ENCODE assay signal across 8 cellular contexts in the genomic region with DNA sequence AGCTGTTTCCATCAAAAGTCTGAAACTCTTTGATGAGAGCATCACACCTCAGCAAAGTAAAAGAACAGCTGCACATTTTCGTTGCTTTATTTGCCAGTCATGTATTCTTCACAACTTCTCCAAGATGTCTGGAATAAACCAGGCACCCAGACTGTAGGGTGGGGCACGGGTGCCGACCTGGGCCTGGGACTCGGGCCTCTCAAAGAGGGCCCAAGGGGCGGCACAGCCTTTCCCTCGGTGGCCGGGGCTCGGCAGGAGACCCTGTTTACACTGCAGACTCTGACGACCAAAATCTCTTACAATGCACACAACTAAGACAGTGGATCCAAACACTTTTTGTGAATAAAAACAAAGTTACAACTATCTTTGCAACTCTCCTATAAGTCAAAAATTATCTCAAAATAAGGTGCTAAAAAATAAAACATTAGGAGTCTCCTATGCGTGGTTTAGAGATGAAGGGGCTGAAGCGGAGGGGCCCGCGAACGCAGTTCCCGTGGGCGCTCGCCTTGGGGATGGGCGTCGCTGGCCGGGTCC. TPM values are rescaled to one million over a fixed set of nuclear protein-coding genes. Genes with fewer than 3 reads are reported as not detected.
A peak's percentile ranks its signal among the peaks of the same experiment; 100 is the strongest.
DNase-seq lines count a peak whose midpoint lies in the region; ATAC-seq and TF ChIP-seq lines count a peak whose summit lies in the region.

No MANE protein-coding gene starts in this region.

- no TSS peak for BruUV-seq in Caco-2 (replicated peaks; lab: Mats Ljungman, UMichigan)

- peak overlapping the region; percentile 68 for H3K27ac ChIP-seq in OCI-LY1 (ENCODE audit: low read depth, low read length, poor library complexity, severe bottlenecking)

- H3K9me3 ChIP-seq in Caco-2 (no peaks in the 10 kb centered on the region), OCI-LY1 (ENCODE audit: low read length) (no peaks in the 10 kb centered on the region), endocrine pancreas (ENCODE audit: control insufficient read depth, low read length) (no peaks in the 10 kb centered on the region)

- H3K9ac ChIP-seq in OCI-LY1 (ENCODE audit: low read length) = peak overlapping the region; percentile 94
- peak overlapping the region; percentile 65 for H3K9ac ChIP-seq in endocrine pancreas (ENCODE audit: control insufficient read depth, insufficient read depth, low read length)

- POLR2A ChIA-PET in Caco-2 (lab: Charles Lee) = no interaction called here

- H3K36me3 Mint-ChIP-seq in Caco-2 (ENCODE audit: insufficient read depth, unreplicated experiment) (peaks cover 65% of the 10 kb centered on the region), nephron (ENCODE audit: low read depth) (peaks cover 61% of the 10 kb centered on the region)

- H3K4me1 Mint-ChIP-seq in Caco-2 (ENCODE audit: low read depth, unreplicated experiment) = peaks cover 33% of the 10 kb centered on the region
- H3K4me1 Mint-ChIP-seq in nephron = peaks cover 37% of the 10 kb centered on the region

- H3K27me3 Mint-ChIP-seq in Caco-2 (ENCODE audit: insufficient read depth, unreplicated experiment) = no peaks in the 10 kb centered on the region
- H3K27me3 Mint-ChIP-seq in nephron (ENCODE audit: low read depth) = peaks cover 7% of the 10 kb centered on the region

- DNase-seq in Caco-2 (no peak), GDM1 (lab: John Stamatoyannopoulos, UW) (no peak)

- intact Hi-C loops in Caco-2 (cut with micrococcal nuclease; ENCODE audit: unreplicated experiment) = loop anchor here (5.0 to 10.0 kb wide), 2 partner anchors 83 to 94 kb away; a partner anchor contains a TSS

- no peaks in the 10 kb centered on the region for H3K36me3 ChIP-seq in Caco-2 (ENCODE audit: control insufficient read depth, insufficient read depth, low read length)
- H3K36me3 ChIP-seq in OCI-LY1 (ENCODE audit: insufficient read depth, low read length) = peaks cover 42% of the 10 kb centered on the region
- H3K36me3 ChIP-seq in endocrine pancreas (ENCODE audit: control insufficient read depth, insufficient read depth, low read length) = no peaks in the 10 kb centered on the region

- H3K79me2 ChIP-seq in OCI-LY1 (ENCODE audit: insufficient read depth, low read length) = peaks cover 18% of the 10 kb centered on the region; the same call in 1 of the 2 replicates

- H3K4me3 Mint-ChIP-seq in Caco-2 (ENCODE audit: unreplicated experiment) = peak overlapping the region; percentile 93
- H3K4me3 Mint-ChIP-seq in nephron = peak overlapping the region; percentile 84 to 91 (median 86)

- no peak overlapping the region for H2AFZ ChIP-seq in OCI-LY1 (ENCODE audit: low read length)

- no peaks in the 10 kb centered on the region for H4K20me1 ChIP-seq in OCI-LY1 (ENCODE audit: insufficient read depth, low read length)

- no peaks in the 10 kb centered on the region for H3K27me3 ChIP-seq in Caco-2 (replicated peaks; ENCODE audit: control insufficient read depth, insufficient read depth, low read length)
- H3K27me3 ChIP-seq in OCI-LY1 (ENCODE audit: insufficient read depth, low read length) = no peaks in the 10 kb centered on the region
- no peaks in the 10 kb centered on the region for H3K27me3 ChIP-seq in endocrine pancreas (ENCODE audit: control insufficient read depth, insufficient read depth, low read length)

- H3K9me2 ChIP-seq in OCI-LY1 (ENCODE audit: low read depth, low read length) = no peaks in the 10 kb centered on the region

- no peak for ATAC-seq in GM19328 (IDR thresholded peaks at IDR 0.05; ENCODE audit: unreplicated experiment)
- no peak for ATAC-seq in HG03520 (IDR thresholded peaks at IDR 0.05; ENCODE audit: unreplicated experiment)
- no peak for ATAC-seq in activated CD4-positive, CD25-positive, alpha-beta regulatory T cell treated with anti-CD3 and anti-CD28 coated beads, Interleukin-2, amount 50 U/mL, for 24 hours

- no peaks in the 10 kb centered on the region for H3K9me3 Mint-ChIP-seq in Caco-2 (ENCODE audit: unreplicated experiment)
- peaks cover 12% of the 10 kb centered on the region for H3K9me3 Mint-ChIP-seq in nephron

- CTCF ChIA-PET in Caco-2 (lab: Charles Lee) = no interaction called here

- no peaks in the 10 kb centered on the region for H3F3A ChIP-seq in OCI-LY1 (ENCODE audit: insufficient read depth, low read length)

- no peak for TF ChIP-seq CTCF in Caco-2 (IDR thresholded peaks at IDR 0.05; ENCODE audit: insufficient read depth in 1 of 2, low read depth in 1 of 2, low read length in 1 of 2, severe bottlenecking in 1 of 2, unreplicated experiment in 1 of 2)
- TF ChIP-seq CTCF in OCI-LY1 (IDR thresholded peaks at IDR 0.05; ENCODE audit: low read length) = no peak
- TF ChIP-seq CTCF in nephron (IDR thresholded peaks at IDR 0.05; ENCODE audit: unreplicated experiment in 3 of 3) = no peak

- peak overlapping the region; percentile 97 for H3K4me3 ChIP-seq in Caco-2 (ENCODE audit: low read depth, low read length)
- H3K4me3 ChIP-seq in OCI-LY1 (ENCODE audit: low read depth, low read length, poor library complexity, severe bottlenecking) = peak overlapping the region; percentile 99
- H3K4me3 ChIP-seq in endocrine pancreas (ENCODE audit: control insufficient read depth, insufficient read depth, low read length) = peak overlapping the region; percentile 73

- peak overlapping the region; percentile 99 for H3K27ac Mint-ChIP-seq in Caco-2 (ENCODE audit: unreplicated experiment)
- H3K27ac Mint-ChIP-seq in nephron = peak overlapping the region; percentile 60 to 68 (median 67)

- H3K4me1 ChIP-seq in Caco-2 (peaks cover 32% of the 10 kb centered on the region), OCI-LY1 (ENCODE audit: insufficient read depth, low read length, severe bottlenecking) (peaks cover 49% of the 10 kb centered on the region), endocrine pancreas (ENCODE audit: control insufficient read depth, insufficient read depth, low read length) (no peaks in the 10 kb centered on the region)

- H3K4me2 ChIP-seq in OCI-LY1 (ENCODE audit: low read length) = peak overlapping the region; percentile 87

RNA-seq across cellular contexts. Expression of a gene that starts 0.7 kb away (rescaled TPM):
- total RNA-seq in Caco-2 (2022) = 121 and 127 TPM in 2 replicates

RNA-seq across cellular contexts. Expression of a gene that starts 43.6 kb away (rescaled TPM):
- total RNA-seq in Caco-2 (2022) = 3.1 and 4.6 TPM in 2 replicates

RNA-seq across cellular contexts. Expression of a gene that starts 57.5 kb away (rescaled TPM):
- 88.1 and 102 TPM in 2 replicates for total RNA-seq in Caco-2 (2022)

RNA-seq across cellular contexts. Expression of a gene that starts 58.3 kb away (rescaled TPM):
- 10.6 and 11.5 TPM in 2 replicates for total RNA-seq in Caco-2 (2022)
